7 cellular contexts compared by ENCODE assay signal in the genomic region with DNA sequence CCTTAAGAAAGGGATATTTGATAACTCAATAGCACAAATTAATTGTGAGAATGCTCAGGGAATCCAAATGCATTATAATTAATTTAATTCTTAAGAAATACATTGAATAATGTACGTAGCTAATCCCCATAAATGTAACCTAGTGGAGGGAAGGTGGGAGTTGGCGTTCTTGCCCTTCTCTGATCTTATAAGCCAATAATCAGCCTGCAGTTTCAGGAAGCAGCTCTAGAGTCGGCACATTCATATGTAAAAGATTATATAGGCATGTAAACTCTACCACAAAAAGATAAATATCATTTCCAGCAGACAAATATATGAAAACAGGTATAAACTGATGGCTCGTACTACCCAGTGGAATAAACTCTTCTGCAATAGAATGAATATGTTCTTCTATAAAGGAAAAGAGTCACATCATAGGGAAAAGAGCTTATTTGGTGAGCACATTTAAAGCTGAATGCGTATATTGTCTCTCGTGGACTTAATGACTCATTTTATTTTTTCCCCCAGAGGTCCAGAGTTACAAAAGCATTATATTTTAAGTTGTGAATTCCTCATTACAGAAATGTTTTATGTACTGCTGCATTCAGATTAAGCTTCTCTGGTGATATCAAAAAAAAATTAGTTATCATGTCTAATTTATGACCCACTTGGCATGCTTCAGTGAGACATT.
"Had no signal": no experiment of that assay in that cellular context is flagged by ENCODE, and none has a peak within 500 bp of the region (broad histone marks: within the 10 kb centered on the region; RNA-seq: fewer than 3 reads in every experiment).

No MANE protein-coding gene starts in this region.

- H3K9ac ChIP-seq: KMS-11 had no signal

- H3K4me2 ChIP-seq: GM23338, KMS-11 had no signal

- H3K4me3 ChIP-seq: GM23338, K562 had no signal

- H3K27ac ChIP-seq: KMS-11 had no signal

- DNase-seq: H9, HFFc6, IMR-90 had no signal

- H2AFZ ChIP-seq: GM23338 had no signal

- ATAC-seq: GM23338, HCT116 had no signal
